Comparison of ENCODE assay signal across 14 cellular contexts in the genomic region with DNA sequence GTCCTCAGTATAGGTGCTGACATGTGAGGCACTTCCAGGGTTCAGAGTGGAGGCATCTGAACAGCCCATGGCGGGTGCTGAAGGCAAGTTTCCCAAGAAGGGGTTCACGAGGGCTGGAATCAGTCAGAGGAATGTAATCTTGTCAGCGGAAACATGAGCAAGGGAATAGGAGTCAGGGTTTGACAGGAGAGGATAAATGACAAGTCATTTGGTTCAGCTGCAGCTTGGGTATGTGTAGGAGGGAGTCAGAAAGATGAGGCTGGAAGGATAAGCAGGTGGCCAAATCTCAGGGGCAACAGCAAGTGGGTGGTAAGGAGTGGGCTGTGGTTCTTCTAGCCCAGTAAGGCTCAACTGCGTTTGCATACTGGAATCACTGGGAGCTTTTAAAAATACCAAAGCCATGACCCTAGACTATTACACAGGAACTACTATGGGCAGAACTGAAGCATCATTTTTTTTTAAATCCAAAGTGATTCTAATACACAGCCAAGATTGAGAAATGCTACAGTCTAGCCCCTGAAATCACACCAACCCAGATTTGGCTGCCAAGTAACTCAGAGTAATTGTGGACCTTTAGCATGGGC. TPM values are rescaled to one million over a fixed set of nuclear protein-coding genes. Genes with fewer than 3 reads are reported as not detected.
DNase-seq lines count a peak whose midpoint lies in the region; ATAC-seq, FAIRE-seq and TF ChIP-seq lines count a peak whose summit lies in the region.
"Had no signal": no experiment of that assay in that cellular context is flagged by ENCODE, and none has a peak within 500 bp of the region (broad histone marks: within the 10 kb centered on the region; RNA-seq: fewer than 3 reads in every experiment).

No MANE protein-coding gene starts in this region.

- TF ChIP-seq RAD21 in GM12878 (IDR thresholded peaks at IDR 0.05; ENCODE audit: insufficient read depth, low read depth, low read length), result no peak

- DNase-seq in EL, result peak; percentile 88
- DNase-seq in HPDE6-E6E7 (ENCODE audit: extremely low spot score), result peak; percentile 15
- no peak for DNase-seq in GM12878 (ENCODE audit: low read depth, low spot score)
- DNase-seq in mesenchymal stem cell, result peak; percentile 12
- DNase-seq in stimulated activated CD4-positive, alpha-beta T cell treated with anti-CD3 and anti-CD28 coated beads, Interleukin-1b, Interleukin-23, amount 100 ng/mL, for 48 hours, result no peak
- no peak for DNase-seq in NCI-H1092 (lab: John Stamatoyannopoulos, UW)
- DNase-seq in OCI-LY7 (ENCODE audit: low spot score), result no peak
- DNase-seq in NCI-H2081 treated with DMSO at 0.1 percent for 48 hours (lab: John Stamatoyannopoulos, UW), result no peak
- DNase-seq: amniotic stem cell; CD4-positive, CD25-positive, alpha-beta regulatory T cell; NCI-H187 treated with DMSO at 0.1 percent for 48 hours; spleen had no signal

- SMC1A ChIA-PET in GM12878 (lab: Charles Lee; ENCODE audit: uncharacterized antibody, unreplicated experiment), result interaction anchor here (0.6 to 2.3 kb wide), 9 partner anchors 19 to 263 kb away, joined by 3 to 10 read pairs (median 4); no protein-coding TSS in a partner anchor

- TF ChIP-seq CTCF in GM12878 (IDR thresholded peaks at IDR 0.05 in 2 of 3, conservative IDR thresholded peaks at IDR 0.05 in 1 of 3; ENCODE audit: control insufficient read depth in 2 of 3, extremely low read depth in 1 of 3, insufficient read depth in 1 of 3, low read depth in 3 of 3, low read length in 3 of 3) (no peak), OCI-LY7 (conservative IDR thresholded peaks at IDR 0.05; ENCODE audit: low read length) (no peak)

- FAIRE-seq in GM12878 (lab: Jason Lieb, UNC), result no peak
- FAIRE-seq: endometrium had no signal

- H2AFZ ChIP-seq in GM12878 (ENCODE audit: control insufficient read depth, low read depth, low read length), result no peak overlapping the region
- H2AFZ ChIP-seq in mesenchymal stem cell (ENCODE audit: low read depth, low read length), result no peak overlapping the region
- H2AFZ ChIP-seq in OCI-LY7 (ENCODE audit: low read length), result no peak overlapping the region

- no peak overlapping the region for H2BK120ac ChIP-seq in mesenchymal stem cell (ENCODE audit: low read depth, low read length)

- peak overlapping the region; percentile 7; the same call in 1 of the 2 replicates for H3K4me2 ChIP-seq in GM12878 (ENCODE audit: control insufficient read depth, insufficient read depth)
- no peak overlapping the region for H3K4me2 ChIP-seq in mesenchymal stem cell (ENCODE audit: low read length, poor library complexity, severe bottlenecking)
- H3K4me2 ChIP-seq in OCI-LY7 (ENCODE audit: low read length), result no peak overlapping the region

- H2AK5ac ChIP-seq in mesenchymal stem cell (ENCODE audit: low read length, severe bottlenecking), result no peak overlapping the region

- H3K9ac ChIP-seq in GM12878 (ENCODE audit: control insufficient read depth, insufficient read depth, low read length) (no peak overlapping the region), mesenchymal stem cell (ENCODE audit: low read length) (no peak overlapping the region)

- no peaks in the 10 kb centered on the region for H3K27me3 ChIP-seq in GM12878 (replicated peaks in 1 of 2; ENCODE audit: control insufficient read depth in 2 of 2, insufficient read depth in 2 of 2, low read length in 1 of 2)
- no peaks in the 10 kb centered on the region for H3K27me3 ChIP-seq in mesenchymal stem cell (ENCODE audit: control insufficient read depth in 1 of 2, insufficient read depth in 1 of 2, low read length in 2 of 2)
- H3K27me3 ChIP-seq: spleen, vagina had no signal

- no peak for TF ChIP-seq POLR2A in GM12878 (IDR thresholded peaks at IDR 0.05; ENCODE audit: low read depth, low read length)

- H4K8ac ChIP-seq in mesenchymal stem cell (ENCODE audit: low read length), result no peak overlapping the region

- BruUV-seq in GM12878 (replicated peaks; lab: Mats Ljungman, UMichigan) (no TSS peak), OCI-LY7 (replicated peaks; lab: Mats Ljungman, UMichigan) (no TSS peak)

- intact Hi-C loops in GM12878 (cut with micrococcal nuclease; ENCODE audit: unreplicated experiment) (no loop called here), OCI-LY7 (cut with micrococcal nuclease; ENCODE audit: unreplicated experiment) (no loop called here)

- in situ Hi-C loops in GM12878 (cut with MboI), result no loop called here

- H4K20me1 ChIP-seq in GM12878 (ENCODE audit: control insufficient read depth, insufficient read depth), result no peaks in the 10 kb centered on the region
- H4K20me1 ChIP-seq in OCI-LY7 (ENCODE audit: insufficient read depth, low read length), result no peaks in the 10 kb centered on the region

- H3K79me2 ChIP-seq in GM12878 (ENCODE audit: control insufficient read depth, insufficient read depth, low read length) (no peaks in the 10 kb centered on the region), OCI-LY7 (ENCODE audit: insufficient read depth, low read depth, low read length) (no peaks in the 10 kb centered on the region)

- RAD21 ChIA-PET in GM12878 (lab: Charles Lee; ENCODE audit: unreplicated experiment), result interaction anchor here (1.1 to 3.2 kb wide), 7 partner anchors 24 to 73 kb away, joined by 3 to 20 read pairs (median 6); no protein-coding TSS in a partner anchor

- H3K14ac ChIP-seq in mesenchymal stem cell (ENCODE audit: low read length in 2 of 2), result no peak overlapping the region

- H3K18ac ChIP-seq in mesenchymal stem cell (ENCODE audit: low read depth in 1 of 2, low read length in 2 of 2), result no peak overlapping the region

- no peak overlapping the region for H2BK5ac ChIP-seq in mesenchymal stem cell (ENCODE audit: low read depth, low read length, poor library complexity, severe bottlenecking)

- POLR2A ChIA-PET in GM12878 (lab: Charles Lee) (interaction anchor here (2.1 kb wide), 1 partner anchor 72 kb away, joined by 10 read pairs; no protein-coding TSS in a partner anchor), OCI-LY7 (lab: Charles Lee) (interaction anchor here (0.6 kb wide), 1 partner anchor 910 kb away, joined by 4 read pairs; no protein-coding TSS in a partner anchor)

- no peak for TF ChIP-seq EP300 in GM12878 (IDR thresholded peaks at IDR 0.05; ENCODE audit: borderline replicate concordance in 1 of 2, control insufficient read depth in 1 of 2, low read depth in 2 of 2, low read length in 2 of 2)

- H3K4me3 ChIP-seq in GM12878, result no peak overlapping the region
- no peak overlapping the region for H3K4me3 ChIP-seq in mesenchymal stem cell (ENCODE audit: insufficient read depth in 1 of 2, low read depth in 1 of 2, low read length in 2 of 2)
- no peak overlapping the region for H3K4me3 ChIP-seq in OCI-LY7 (ENCODE audit: low read depth, low read length, poor library complexity, severe bottlenecking)
- H3K4me3 ChIP-seq: spleen, vagina had no signal

- no peak overlapping the region for H3K23ac ChIP-seq in mesenchymal stem cell (ENCODE audit: low read length in 2 of 2)

- no peaks in the 10 kb centered on the region for H3K79me1 ChIP-seq in mesenchymal stem cell (replicated peaks; ENCODE audit: low read length, poor library complexity, severe bottlenecking)

- H3K9me2 ChIP-seq in OCI-LY7 (ENCODE audit: insufficient read depth, low read length), result no peaks in the 10 kb centered on the region

- H2BK12ac ChIP-seq in mesenchymal stem cell (ENCODE audit: low read length in 2 of 2), result no peak overlapping the region

- H3K9me3 ChIP-seq in GM12878 (replicated peaks; ENCODE audit: control insufficient read depth, insufficient read depth, low read length) (no peaks in the 10 kb centered on the region), mesenchymal stem cell (ENCODE audit: control insufficient read depth, low read length) (no peaks in the 10 kb centered on the region), OCI-LY7 (ENCODE audit: low read length) (0 out of 2 replicates have a peak, but pooled peaks cover 8% of the 10 kb centered on the region)
- H3K9me3 ChIP-seq: vagina had no signal

- H3K36me3 ChIP-seq in GM12878 (ENCODE audit: control insufficient read depth in 2 of 2, insufficient read depth in 2 of 2, low read length in 1 of 2) (no peaks in the 10 kb centered on the region), mesenchymal stem cell (ENCODE audit: control insufficient read depth in 1 of 2, insufficient read depth in 2 of 2, low read depth in 1 of 2, low read length in 2 of 2) (no peaks in the 10 kb centered on the region), OCI-LY7 (ENCODE audit: insufficient read depth, low read length) (no peaks in the 10 kb centered on the region)
- H3K36me3 ChIP-seq: spleen, vagina had no signal

- CTCF ChIA-PET in GM12878 (lab: Yijun Ruan, JAX), result interaction anchor here (0.8 to 1.6 kb wide), 6 partner anchors 12 to 74 kb away, joined by 3 to 5 read pairs (median 3); no protein-coding TSS in a partner anchor
- CTCF ChIA-PET in OCI-LY7 (lab: Charles Lee; ENCODE audit: unreplicated experiment), result no interaction called here

- H2BK15ac ChIP-seq in mesenchymal stem cell (ENCODE audit: low read depth, poor library complexity, severe bottlenecking), result no peak overlapping the region

- H3K27ac ChIP-seq in GM12878 (ENCODE audit: control insufficient read depth, insufficient read depth) (no peak overlapping the region), mesenchymal stem cell (ENCODE audit: low read length, poor library complexity, severe bottlenecking) (no peak overlapping the region), OCI-LY7 (ENCODE audit: low read depth, low read length, poor library complexity, severe bottlenecking) (no peak overlapping the region)
- H3K27ac ChIP-seq: spleen, vagina had no signal

- WGBS in GM12878 (ENCODE audit: insufficient coverage, insufficient replicate concordance, low lambda C conversion rate, missing lambda C conversion rate), result 47% methylated on average over 4 of the region's 4 CpGs
- 72% methylated on average over 4 of the region's 4 CpGs for WGBS in mesenchymal stem cell

- H4K91ac ChIP-seq in mesenchymal stem cell (ENCODE audit: low read length), result peak overlapping the region; percentile 45

- H3K4me1 ChIP-seq in GM12878 (ENCODE audit: control insufficient read depth, insufficient read depth, low read length) (peaks cover 15% of the 10 kb centered on the region), mesenchymal stem cell (ENCODE audit: control insufficient read depth, insufficient read depth, low read depth, low read length) (peaks cover 2% of the 10 kb centered on the region), OCI-LY7 (ENCODE audit: insufficient read depth, low read length, poor library complexity, severe bottlenecking) (no peaks in the 10 kb centered on the region)
- H3K4me1 ChIP-seq: vagina had no signal

- peak; percentile 19; the same call in 1 of the 3 replicates for ATAC-seq in GM12878

- no peak overlapping the region for H3K4ac ChIP-seq in mesenchymal stem cell (ENCODE audit: low read depth in 1 of 2, low read length in 2 of 2)

RNA-seq across cellular contexts. Expression of gene NAB1, which starts 41.8 kb away (rescaled TPM):
- 61.0 and 61.9 TPM in 2 replicates for total RNA-seq in GM12878 (2013; cell fraction: nucleolus; rRNA removed)
- total RNA-seq in GM12878 (2014; rRNA removed) (24.5 and 28.9 TPM in 2 replicates), GM12878 (2014; rRNA removed; fragmentation: Illumina TruSeq; extraction: Trizol) (32.6 and 34.7 TPM in 2 replicates), GM12878 (2021) (30.5 and 33.2 TPM in 2 replicates), OCI-LY7 (2022) (24.5 and 29.1 TPM in 2 replicates)
- 14.6 TPM for polyA plus RNA-seq in GM12878 (2011; ENCODE audit: low read depth)
- polyA plus RNA-seq in GM12878 (2011; rRNA removed) (39.6 and 61.5 TPM in 2 replicates), GM12878 (2014; fragmentation: Illumina TruSeq; extraction: Trizol) (28.1 and 37.0 TPM in 2 replicates), GM12878 (2014; fragmentation: Nextera tagmentation; extraction: Ambion mirVana) (1 to 10 TPM; 4.5 to 4.9 TPM), GM12878 (2014; rRNA removed) (18.5 and 21.5 TPM in 2 replicates), GM12878 (2016; fragmentation: Nextera tagmentation; extraction: Ambion mirVana) (10 to 100 TPM; 10.3 to 11.1 TPM)
- polyA plus RNA-seq in GM12878 (2011; cell fraction: cytosol; rRNA removed), result 16.9 TPM in 2 replicates
- polyA plus RNA-seq in GM12878 (2011; cell fraction: nucleus; rRNA removed), result 67.0 and 70.5 TPM in 2 replicates
- polyA plus RNA-seq in GM12878 (2012), result 18.3 and 20.1 TPM in 2 replicates
- polyA minus RNA-seq in GM12878 (2011; rRNA and poly(A)+ RNA removed), result 41.6 and 46.1 TPM in 2 replicates
- 20.8 and 27.7 TPM in 2 replicates for polyA minus RNA-seq in GM12878 (2011; cell fraction: cytosol; rRNA and poly(A)+ RNA removed)
- 23.0 and 28.8 TPM in 2 replicates for polyA minus RNA-seq in GM12878 (2011; cell fraction: nucleus; rRNA and poly(A)+ RNA removed)
- 13.4 TPM for polyA plus RNA-seq in mesenchymal stem cell (2013, experiment 1 of 2)
- 13.5 TPM for polyA plus RNA-seq in mesenchymal stem cell (2013, experiment 2 of 2)
- 30.2 and 37.1 TPM in 2 replicates for total RNA-seq in OCI-LY7 (2014; rRNA removed; shearing (Covaris generic))

Comparison
In these comparisons a context has a peak if more than half of its experiments do, and no peak if none do; other contexts are left out.
1. DNase-seq: peak in EL (single experiment), HPDE6-E6E7 (single experiment) and mesenchymal stem cell (single experiment); none in GM12878 (single experiment), stimulated activated CD4-positive, alpha-beta T cell treated with anti-CD3 and anti-CD28 coated beads, Interleukin-1b, Interleukin-23, amount 100 ng/mL, for 48 hours (single experiment), NCI-H1092 (single experiment), OCI-LY7 (single experiment) and NCI-H2081 treated with DMSO at 0.1 percent for 48 hours (single experiment).